In genomic region chr9:106648799-106649198, GRCh38 we compare ENCODE assay signal across 10 cellular contexts.
A peak's percentile ranks its signal among the peaks of the same experiment; 100 is the strongest.
DNase-seq lines count a peak whose midpoint lies in the region; ATAC-seq and TF ChIP-seq lines count a peak whose summit lies in the region.
"Had no signal": no experiment of that assay in that cellular context is flagged by ENCODE, and none has a peak within 500 bp of the region (broad histone marks: within the 10 kb centered on the region; RNA-seq: fewer than 3 reads in every experiment).

No MANE protein-coding gene starts in this region.

- POLR2A ChIA-PET in Panc1 (lab: Charles Lee): no interaction called here

- ATAC-seq in right cardiac atrium (no peak), Panc1 (no peak), GM21576 (IDR thresholded peaks at IDR 0.05; ENCODE audit: unreplicated experiment) (no peak), HG02763 (IDR thresholded peaks at IDR 0.05; ENCODE audit: unreplicated experiment) (no peak)

- no peaks in the 10 kb centered on the region for H3K36me3 ChIP-seq in cardiac muscle cell
- no peaks in the 10 kb centered on the region for H3K36me3 ChIP-seq in Panc1 (ENCODE audit: control insufficient read depth, insufficient read depth, low read length)
- H3K36me3 ChIP-seq: BLaER1 treated with 17β-estradiol and CSF1 and Interleukin-3, amounts not matched to agents 10 nM and 100 nM had no signal

- H3K4me3 ChIP-seq in cardiac muscle cell (no peak overlapping the region), right cardiac atrium (ENCODE audit: low read length) (no peak overlapping the region), Panc1 (ENCODE audit: low read depth in 2 of 2, low read length in 2 of 2) (no peak overlapping the region), fibroblast of the aortic adventitia (ENCODE audit: low read depth, low read length) (no peak overlapping the region)
- H3K4me3 ChIP-seq: BLaER1 treated with 17β-estradiol and CSF1 and Interleukin-3, amounts not matched to agents 10 nM and 100 nM had no signal

- WGBS in right cardiac atrium: 28% methylated on average over 2 of the region's 2 CpGs

- BruUV-seq in Panc1 (replicated peaks; lab: Mats Ljungman, UMichigan): no TSS peak

- H3K9me3 ChIP-seq in cardiac muscle cell (ENCODE audit: low read depth) (no peaks in the 10 kb centered on the region), right cardiac atrium (ENCODE audit: control insufficient read depth, low read length) (no peaks in the 10 kb centered on the region), Panc1 (ENCODE audit: control insufficient read depth, insufficient read depth, low read depth, low read length) (no peaks in the 10 kb centered on the region)
- H3K9me3 ChIP-seq: BLaER1 treated with 17β-estradiol and CSF1 and Interleukin-3, amounts not matched to agents 10 nM and 100 nM had no signal

- CTCF ChIA-PET in Panc1 (lab: Charles Lee): no interaction called here

- peak; percentile 39 for TF ChIP-seq CTCF in cardiac muscle cell (IDR thresholded peaks at IDR 0.05; ENCODE audit: low read depth, low read length)
- TF ChIP-seq CTCF in Panc1 (IDR thresholded peaks at IDR 0.05): peak; percentile 10; the same call in 1 of the 2 replicates
- TF ChIP-seq CTCF in fibroblast of the aortic adventitia (IDR thresholded peaks at IDR 0.05; ENCODE audit: insufficient read depth, low read length): no peak

- in situ Hi-C loops in Panc1 (cut with HindIII; ENCODE audit: low pct_unique_long_range_greater_than_20kb, low sequenced_read_pairs): no loop called here

- intact Hi-C loops in right cardiac atrium (cut with DNase I): no loop called here
- intact Hi-C loops in Panc1 (cut with micrococcal nuclease; ENCODE audit: unreplicated experiment): no loop called here

- DNase-seq in cardiac muscle cell (ENCODE audit: low read depth in 1 of 2, low spot score in 1 of 2) (peak in 1 of 2 donors; percentile 56), right cardiac atrium (no peak), Panc1 (ENCODE audit: low read depth, low spot score) (no peak), fibroblast of the aortic adventitia (ENCODE audit: low read depth) (peak; percentile 1), stromal cell of bone marrow (ENCODE audit: low read depth) (peak; percentile 3), NCI-H1092 treated with DMSO at 0.1 percent for 48 hours (lab: John Stamatoyannopoulos, UW) (no peak)

- no peaks in the 10 kb centered on the region for H3K4me1 ChIP-seq in cardiac muscle cell (ENCODE audit: low read depth)
- H3K4me1 ChIP-seq in right cardiac atrium (ENCODE audit: control insufficient read depth, insufficient read depth, low read length): no peaks in the 10 kb centered on the region
- no peaks in the 10 kb centered on the region for H3K4me1 ChIP-seq in Panc1 (ENCODE audit: control insufficient read depth, insufficient read depth, low read length)
- H3K4me1 ChIP-seq: BLaER1 treated with 17β-estradiol and CSF1 and Interleukin-3, amounts not matched to agents 10 nM and 100 nM had no signal

- no peak overlapping the region for H3K27ac ChIP-seq in cardiac muscle cell
- H3K27ac ChIP-seq in right cardiac atrium (ENCODE audit: low read length): no peak overlapping the region
- H3K27ac ChIP-seq in Panc1 (ENCODE audit: low read length): no peak overlapping the region
- H3K27ac ChIP-seq: BLaER1 treated with 17β-estradiol and CSF1 and Interleukin-3, amounts not matched to agents 10 nM and 100 nM; KMS-11 had no signal

- H3K27me3 ChIP-seq in cardiac muscle cell (no peaks in the 10 kb centered on the region), right cardiac atrium (ENCODE audit: control insufficient read depth, insufficient read depth) (no peaks in the 10 kb centered on the region), Panc1 (ENCODE audit: control insufficient read depth, insufficient read depth, low read length) (no peaks in the 10 kb centered on the region)
- H3K27me3 ChIP-seq: BLaER1 treated with 17β-estradiol and CSF1 and Interleukin-3, amounts not matched to agents 10 nM and 100 nM had no signal

Comparison
In these comparisons a context has a peak if more than half of its experiments do, and no peak if none do; other contexts are left out.
1. DNase-seq: peak in fibroblast of the aortic adventitia (single experiment) and stromal cell of bone marrow (single experiment); none in right cardiac atrium (0 of 3), Panc1 (single experiment) and NCI-H1092 treated with DMSO at 0.1 percent for 48 hours (single experiment).